In genomic region chr14:104570869-104571635, GRCh38 we compare ENCODE assay signal across 25 cellular contexts. TPM values are rescaled to one million over a fixed set of nuclear protein-coding genes. Genes with fewer than 3 reads are reported as not detected.
"Had no signal": no experiment of that assay in that cellular context is flagged by ENCODE, and none has a peak within 500 bp of the region (broad histone marks: within the 10 kb centered on the region; RNA-seq: fewer than 3 reads in every experiment).

No MANE protein-coding gene starts in this region.

- H3K4me3 ChIP-seq: adrenal gland, MG63, SJSA1 had no signal

- ATAC-seq: activated CD8-positive, alpha-beta T cell treated with anti-CD3 and anti-CD28 coated beads, Interleukin-2, amount 10 ng/mL, durations not matched to agents 7 days and 5 days; PC-3; WTC11 had no signal

- H3K27ac ChIP-seq: adrenal gland, SJSA1 had no signal

- H3K36me3 ChIP-seq: adrenal gland, MG63, SJSA1 had no signal

- DNase-seq: activated CD4-positive, alpha-beta T cell treated with anti-CD3 and anti-CD28 coated beads for 48 hours; activated CD4-positive, alpha-beta T cell treated with anti-CD3 and anti-CD28 coated beads, Interleukin-2, amount 50 U/mL, for 4 hours; activated CD4-positive, CD25-positive, alpha-beta regulatory T cell treated with anti-CD3 and anti-CD28 coated beads, Interleukin-2, amount 50 U/mL, for 72 hours; activated CD8-positive, alpha-beta memory T cell treated with anti-CD3 and anti-CD28 coated beads, Interleukin-2, amount 50 U/mL, for 48 hours; activated CD8-positive, alpha-beta T cell treated with anti-CD3 and anti-CD28 coated beads, Interleukin-2, amount 10 ng/mL, durations not matched to agents 7 days and 5 days; activated naive CD4-positive, alpha-beta T cell treated with anti-CD3 and anti-CD28 coated beads, Interleukin-2, amount 50 U/mL, for 16 hours; activated naive CD8-positive, alpha-beta T cell treated with anti-CD3 and anti-CD28 coated beads, Interleukin-2, amount 10 ng/mL, durations not matched to agents 7 days and 5 days; activated T-cell treated with anti-CD3 and anti-CD28 coated beads, Interleukin-2, amount 50 U/mL, for 1 hour; adrenal gland; aorta; MG63; MV-4-11; NCI-H1092 treated with DMSO at 0.1 percent for 48 hours; NCI-H1417 treated with DMSO at 0.1 percent for 48 hours; NCI-H1694; NCI-H2029 treated with DMSO at 0.1 percent for 48 hours; NCI-H226; NCI-H510A; NCI-H526 treated with DMSO at 0.1 percent for 48 hours; NK-92 treated with Interleukin-12 subunit alpha and Interleukin-12 subunit beta, amount 100 ng/mL, for 24 hours; PC-3; SHP77 had no signal

- H3K9me3 ChIP-seq: adrenal gland, MG63, SJSA1 had no signal

- H3K27me3 ChIP-seq: adrenal gland, MG63 had no signal

- FAIRE-seq: RCC 7860 had no signal

- H3K4me1 ChIP-seq: adrenal gland, SJSA1 had no signal

RNA-seq across cellular contexts. Expression of gene C14orf180, which starts 8.5 kb away (rescaled TPM):
- total RNA-seq: activated CD8-positive, alpha-beta T cell treated with anti-CD3 and anti-CD28 coated beads, Interleukin-2, amount 10 ng/mL, durations not matched to agents 7 days and 5 days; activated naive CD8-positive, alpha-beta T cell treated with anti-CD3 and anti-CD28 coated beads, Interleukin-2, amount 10 ng/mL, durations not matched to agents 7 days and 5 days; PC-3; SJSA1; WTC11 had no signal

RNA-seq across cellular contexts. Expression of gene TMEM179, which starts 33.5 kb away (rescaled TPM):
- total RNA-seq: activated CD8-positive, alpha-beta T cell treated with anti-CD3 and anti-CD28 coated beads, Interleukin-2, amount 10 ng/mL, durations not matched to agents 7 days and 5 days; activated naive CD8-positive, alpha-beta T cell treated with anti-CD3 and anti-CD28 coated beads, Interleukin-2, amount 10 ng/mL, durations not matched to agents 7 days and 5 days; aorta; PC-3; SJSA1 had no signal
- polyA plus RNA-seq: aorta had no signal
